In the genomic region with DNA sequence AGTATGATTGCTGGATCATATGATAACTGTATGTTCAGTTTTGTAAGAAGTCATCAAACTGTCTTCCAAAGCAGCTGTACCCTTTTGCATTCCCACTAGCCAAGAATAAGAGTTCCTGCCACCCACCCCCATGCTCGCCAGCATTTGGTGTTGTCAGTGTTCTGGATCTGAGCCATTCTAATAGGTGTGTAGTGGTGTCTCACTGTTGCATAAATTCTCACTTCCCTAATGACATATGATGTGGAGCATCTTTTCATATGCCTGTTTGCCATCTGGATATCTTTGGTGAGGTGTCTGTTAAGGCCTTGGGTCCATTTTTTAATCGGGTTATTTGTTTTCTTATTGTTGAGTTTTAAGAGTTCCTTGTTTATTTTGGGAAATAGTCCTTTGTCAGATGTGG, we compare ENCODE assay signal across 27 cellular contexts.
"Had no signal": no experiment of that assay in that cellular context is flagged by ENCODE, and none has a peak within 500 bp of the region (broad histone marks: within the 10 kb centered on the region; RNA-seq: fewer than 3 reads in every experiment).

No MANE protein-coding gene starts in this region.

- H3K4me2 ChIP-seq: SK-N-SH had no signal

- H3K9me3 ChIP-seq: Peyer's patch, SJSA1, SK-N-SH had no signal

- H3K27me3 ChIP-seq: Peyer's patch, SJSA1 had no signal

- ATAC-seq: activated CD8-positive, alpha-beta memory T cell treated with anti-CD3 and anti-CD28 coated beads, Interleukin-2, amount 10 ng/mL, durations not matched to agents 7 days and 5 days; activated naive CD8-positive, alpha-beta T cell treated with anti-CD3 and anti-CD28 coated beads, Interleukin-2, amount 50 U/mL, for 24 hours; PC-3 had no signal

- H3K27ac ChIP-seq: Peyer's patch, SJSA1 had no signal

- H3K9ac ChIP-seq: SK-N-SH had no signal

- H3K4me1 ChIP-seq: Peyer's patch, SJSA1 had no signal

- DNase-seq: activated B cell treated with CpG ODN at 0.5 μM for 24 hours; activated CD4-positive, alpha-beta memory T cell treated with anti-CD3 and anti-CD28 coated beads for 36 hours; activated CD4-positive, alpha-beta T cell treated with anti-CD3 and anti-CD28 coated beads for 4 hours; activated CD4-positive, alpha-beta T cell treated with anti-CD3 and anti-CD28 coated beads, Interleukin-2, amount 50 U/mL, for 1 hour; activated CD4-positive, CD25-positive, alpha-beta regulatory T cell treated with anti-CD3 and anti-CD28 coated beads, Interleukin-2, amount 50 U/mL, for 72 hours; activated CD8-positive, alpha-beta memory T cell treated with anti-CD3 and anti-CD28 coated beads for 24 hours; activated CD8-positive, alpha-beta memory T cell treated with anti-CD3 and anti-CD28 coated beads, Interleukin-2, amount 10 ng/mL, durations not matched to agents 7 days and 5 days; activated CD8-positive, alpha-beta memory T cell treated with anti-CD3 and anti-CD28 coated beads, Interleukin-2, amount 50 U/mL, for 48 hours; activated effector memory CD4-positive, alpha-beta T cell treated with Interleukin-2 at 50 U/mL for 16 hours; activated naive CD4-positive, alpha-beta T cell treated with anti-CD3 and anti-CD28 coated beads, Interleukin-2, amount 10 ng/mL, durations not matched to agents 7 days and 5 days; activated naive CD8-positive, alpha-beta T cell treated with anti-CD3 and anti-CD28 coated beads, Interleukin-2, amount 50 U/mL, for 24 hours; activated T-cell treated with anti-CD3 and anti-CD28 coated beads, Interleukin-2, amount 50 U/mL, for 48 hours; anterior cingulate cortex; caudate nucleus; cerebellar nuclear complex; NCI-H1092; NCI-H1436 treated with DMSO at 0.1 percent for 48 hours; NCI-H1930; NCI-H2081 treated with DMSO at 0.1 percent for 48 hours; NCI-H226; NCI-H524 treated with DMSO at 0.1 percent for 48 hours; PC-3; Peyer's patch; RPMI8226; SHP77 treated with DMSO at 0.1 percent for 48 hours; SK-N-SH had no signal

- H3K36me3 ChIP-seq: Peyer's patch, SJSA1 had no signal

- H3K4me3 ChIP-seq: Peyer's patch, SJSA1 had no signal
